ENCODE assay signal across 27 cellular contexts in the genomic region with DNA sequence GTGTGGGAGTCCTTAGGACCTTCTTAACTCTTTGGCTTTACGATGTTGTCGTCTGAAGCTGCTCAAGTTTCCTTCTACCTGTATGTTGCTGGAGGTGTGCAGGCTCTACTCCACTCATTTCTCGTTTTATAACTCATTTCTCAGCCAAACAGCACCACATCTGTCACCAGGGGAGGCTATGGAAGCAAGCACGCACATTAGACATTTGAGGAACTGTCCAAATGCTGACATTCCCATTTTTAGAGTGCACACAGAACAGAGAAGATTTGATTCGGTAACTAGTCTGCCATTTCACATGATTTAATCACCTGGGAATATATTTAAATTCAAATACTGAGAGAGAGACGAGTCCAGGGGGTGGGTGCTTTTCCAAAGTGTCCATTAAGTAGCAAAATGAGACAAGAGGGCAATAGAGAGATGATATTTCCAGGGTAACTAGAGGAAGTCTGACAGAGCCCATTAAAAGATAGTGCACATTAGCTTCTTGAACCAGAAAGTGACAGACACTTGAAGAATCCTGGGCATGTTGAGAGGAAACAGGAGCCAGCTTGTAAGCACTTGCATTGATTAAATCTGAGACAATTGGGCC.
DNase-seq lines count a peak whose midpoint lies in the region; ATAC-seq, FAIRE-seq and TF ChIP-seq lines count a peak whose summit lies in the region.
"Had no signal": no experiment of that assay in that cellular context is flagged by ENCODE, and none has a peak within 500 bp of the region (broad histone marks: within the 10 kb centered on the region; RNA-seq: fewer than 3 reads in every experiment).

No MANE protein-coding gene starts in this region.

- H3K4me1 ChIP-seq in HepG2 (ENCODE audit: insufficient read depth, low read length) (no peaks in the 10 kb centered on the region), right lobe of liver (no peaks in the 10 kb centered on the region)
- H3K4me1 ChIP-seq: esophagus squamous epithelium, gastrocnemius medialis, stomach, transverse colon had no signal

- no peak overlapping the region for H3K4me2 ChIP-seq in HepG2 (ENCODE audit: low read depth, low read length)

- no peaks in the 10 kb centered on the region for H3K79me2 ChIP-seq in HepG2 (ENCODE audit: insufficient read depth, low read length)

- WGBS in HepG2 (ENCODE audit: low lambda C conversion rate) = 6% methylated on average over 6 of the region's 6 CpGs
- 35% methylated on average over 6 of the region's 6 CpGs for WGBS in right lobe of liver (ENCODE audit: insufficient coverage, low coverage, low lambda C conversion rate, missing lambda C conversion rate)

- DNase-seq in HepG2 (ENCODE audit: low spot score) (no peak), right lobe of liver (no peak), NCI-H524 (lab: John Stamatoyannopoulos, UW) (peak; percentile 31 to 57), iris pigment epithelial cell (ENCODE audit: low read depth) (peak; percentile 9), EL (no peak), mucosa of gallbladder (ENCODE audit: low spot score) (no peak)
- DNase-seq: activated CD4-positive, alpha-beta T cell treated with anti-CD3 and anti-CD28 coated beads, Interleukin-2, amount 50 U/mL, for 4 hours; activated CD8-positive, alpha-beta memory T cell treated with anti-CD3 and anti-CD28 coated beads, Interleukin-2, amount 50 U/mL, for 48 hours; activated effector memory CD4-positive, alpha-beta T cell treated with Interleukin-2 at 50 U/mL for 16 hours; activated naive CD8-positive, alpha-beta T cell treated with anti-CD3 and anti-CD28 coated beads, Interleukin-2, amount 10 ng/mL, durations not matched to agents 7 days and 5 days; effector CD4-positive, alpha-beta T cell; esophagus squamous epithelium; gastrocnemius medialis; HCEC 1CT; kidney glomerular epithelial cell; naive B cell; NCI-H1417; NCI-H2107; ovary; stomach; transverse colon had no signal

- no peak overlapping the region for H2AFZ ChIP-seq in HepG2 (ENCODE audit: low read length)

- intact Hi-C loops in HepG2 (cut with micrococcal nuclease; ENCODE audit: unreplicated experiment) = no loop called here
- intact Hi-C loops in right lobe of liver (cut with DNase I) = no loop called here

- TF ChIP-seq CTCF in HepG2 (CRISPR knock-in tag; IDR thresholded peaks at IDR 0.05) (no peak), right lobe of liver (IDR thresholded peaks at IDR 0.05) (no peak)

- H3K4me3 ChIP-seq in HepG2 (replicated peaks in 1 of 3; ENCODE audit: insufficient read depth in 1 of 3, low read depth in 2 of 3, low read length in 3 of 3) (no peak overlapping the region), right lobe of liver (no peak overlapping the region)
- H3K4me3 ChIP-seq: esophagus squamous epithelium, gastrocnemius medialis, ovary, stomach, transverse colon had no signal

- H3K27ac ChIP-seq in HepG2 (ENCODE audit: extremely low read length, insufficient read depth, low read length) (no peak overlapping the region), right lobe of liver (no peak overlapping the region)
- H3K27ac ChIP-seq: C4-2B, esophagus squamous epithelium, gastrocnemius medialis, ovary, stomach, transverse colon had no signal

- CTCF ChIA-PET in HepG2 (lab: Yijun Ruan, JAX; ENCODE audit: low intra/inter-chr PET ratio, low total read pairs) = no interaction called here

- H3K36me3 ChIP-seq in HepG2 (replicated peaks in 1 of 2; ENCODE audit: control insufficient read depth in 1 of 2, insufficient read depth in 2 of 2, low read length in 2 of 2) = no peaks in the 10 kb centered on the region
- H3K36me3 ChIP-seq in right lobe of liver = no peaks in the 10 kb centered on the region
- H3K36me3 ChIP-seq: esophagus squamous epithelium, gastrocnemius medialis, ovary, stomach, transverse colon had no signal

- H3K27me3 ChIP-seq in HepG2 (ENCODE audit: control insufficient read depth in 1 of 2, insufficient read depth in 2 of 2, low read length in 2 of 2) (no peaks in the 10 kb centered on the region), right lobe of liver (no peaks in the 10 kb centered on the region)
- H3K27me3 ChIP-seq: esophagus squamous epithelium, gastrocnemius medialis, ovary, stomach, transverse colon had no signal

- TF ChIP-seq POLR2A in HepG2 (IDR thresholded peaks at IDR 0.05; ENCODE audit: insufficient read depth in 1 of 2, low read depth in 2 of 2, low read length in 2 of 2) (no peak), right lobe of liver (IDR thresholded peaks at IDR 0.05) (no peak)

- POLR2A ChIA-PET in HepG2 (lab: Yijun Ruan, JAX) = no interaction called here

- FAIRE-seq in HepG2 (lab: Jason Lieb, UNC) = no peak
- FAIRE-seq: G401.6 had no signal

- in situ Hi-C loops in HepG2 (cut with HindIII; ENCODE audit: extremely low pct_ligation_motif_present, low pct_unique_long_range_greater_than_20kb) = no loop called here

- H4K20me1 ChIP-seq in HepG2 (ENCODE audit: insufficient read depth, low read length) = no peaks in the 10 kb centered on the region

- no peak for TF ChIP-seq RAD21 in HepG2 (CRISPR knock-in tag; IDR thresholded peaks at IDR 0.05)

- no peak for TF ChIP-seq EP300 in HepG2 (IDR thresholded peaks at IDR 0.05; ENCODE audit: low read depth in 2 of 2, low read length in 2 of 2)
- TF ChIP-seq EP300 in HepG2 (CRISPR knock-in tag; IDR thresholded peaks at IDR 0.05; ENCODE audit: borderline replicate concordance) = no peak

- no peak for ATAC-seq in HepG2
- ATAC-seq in right lobe of liver = no peak
- ATAC-seq in GM18511 (IDR thresholded peaks at IDR 0.05; ENCODE audit: unreplicated experiment) = no peak
- ATAC-seq in GM19455 (IDR thresholded peaks at IDR 0.05; ENCODE audit: unreplicated experiment) = no peak
- ATAC-seq: gastrocnemius medialis, sciatic nerve, SK-N-SH treated with all-trans-retinoic acid at 6 μM for 48 hours had no signal

- no peak overlapping the region for H3K9ac ChIP-seq in HepG2 (ENCODE audit: insufficient read depth, low read depth, low read length)

- BruUV-seq in HepG2 (replicated peaks; lab: Mats Ljungman, UMichigan) = no TSS peak

- H3K9me3 ChIP-seq in HepG2 (ENCODE audit: low read length) (peaks cover 50% of the 10 kb centered on the region), right lobe of liver (no peaks in the 10 kb centered on the region)
- H3K9me3 ChIP-seq: esophagus squamous epithelium, gastrocnemius medialis, ovary, stomach, transverse colon had no signal

TF ChIP-seq in HepG2, 621 proteins besides CTCF, POLR2A, EP300 and RAD21:
- peak; percentile 38 to 91 for TF ChIP-seq REST (IDR thresholded peaks at IDR 0.05; ENCODE audit: borderline replicate concordance in 1 of 2, low read depth in 1 of 2, low read length in 2 of 2)
- TF ChIP-seq ZNF768 (CRISPR knock-in tag; IDR thresholded peaks at IDR 0.05) = no peak
- TF ChIP-seq EZH2 (conservative IDR thresholded peaks at IDR 0.05; ENCODE audit: low read depth, low read length) = no peak
- TF ChIP-seq MAFK (conservative IDR thresholded peaks at IDR 0.05 in 1 of 2, IDR thresholded peaks at IDR 0.05 in 1 of 2; ENCODE audit: low read length in 2 of 2) = 0 out of 4 replicates have a peak, but pooled peaks of 1 of the 2 experiments have one; percentile 14
- no peak for TF ChIP-seq ZNF564 (CRISPR knock-in tag; IDR thresholded peaks at IDR 0.05)
- TF ChIP-seq EHMT2 (IDR thresholded peaks at IDR 0.05; ENCODE audit: borderline replicate concordance, low read depth, low read length) = 0 out of 2 replicates have a peak, but pooled peaks have one; percentile 33
- peak; percentile 93 for TF ChIP-seq MIER2 (CRISPR knock-in tag; IDR thresholded peaks at IDR 0.05)
- no peak for TF ChIP-seq ISX (CRISPR knock-in tag; conservative IDR thresholded peaks at IDR 0.05)
- peak; percentile 23; the same call in 1 of the 2 replicates for TF ChIP-seq STAG1 (CRISPR knock-in tag; IDR thresholded peaks at IDR 0.05)

Comparison
In these comparisons a context has a peak if more than half of its experiments do, and no peak if none do; other contexts are left out.
1. DNase-seq: peak in NCI-H524 (2 of 2) and iris pigment epithelial cell (single experiment); none in HepG2 (single experiment), right lobe of liver (0 of 3), EL (single experiment) and mucosa of gallbladder (single experiment).